In the genomic region with DNA sequence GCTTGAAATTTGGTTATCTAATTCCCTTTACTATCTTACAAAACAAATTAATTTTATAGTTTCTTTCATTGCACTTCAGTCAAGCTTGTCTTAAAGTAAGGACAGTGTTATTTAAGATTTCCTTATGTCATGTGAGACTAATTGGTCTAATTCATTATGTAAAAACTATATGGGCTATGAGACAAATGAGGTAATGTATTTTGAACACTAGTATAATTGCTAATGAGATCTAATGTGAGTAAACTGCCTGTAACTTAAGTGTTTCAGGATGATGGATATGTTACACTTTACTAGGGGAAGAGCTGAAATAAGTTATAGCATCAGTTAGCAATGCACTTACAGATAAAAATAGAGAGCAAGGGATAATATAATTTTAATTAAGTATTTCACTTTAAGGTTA, we compare ENCODE assay signal across 18 cellular contexts.
"Had no signal": no experiment of that assay in that cellular context is flagged by ENCODE, and none has a peak within 500 bp of the region (broad histone marks: within the 10 kb centered on the region; RNA-seq: fewer than 3 reads in every experiment).

No MANE protein-coding gene starts in this region.

- H3K27ac Mint-ChIP-seq: dendritic cell treated with granulocyte-macrophage colony-stimulating factor and Interleukin-4, amounts not matched to agents 40 ng/mL and 50 ng/mL, for 4 days; mesothelial cell of epicardium; naive thymus-derived CD8-positive, alpha-beta T cell had no signal

- DNase-seq: cortex of kidney; dorsolateral prefrontal cortex; effector CD4-positive, alpha-beta T cell; effector memory CD4-positive, alpha-beta T cell; foreskin keratinocyte; head of caudate nucleus; heart right ventricle; hippocampal formation; left cardiac atrium; left lung; left ventricle myocardium superior; lower lobe of right lung; mesenchymal stem cell; mucosa of descending colon; naive B cell; naive thymus-derived CD8-positive, alpha-beta T cell had no signal

- H3K27me3 Mint-ChIP-seq: dendritic cell treated with granulocyte-macrophage colony-stimulating factor and Interleukin-4, amounts not matched to agents 40 ng/mL and 50 ng/mL, for 4 days had no signal

- H3K4me1 Mint-ChIP-seq: naive B cell; naive thymus-derived CD8-positive, alpha-beta T cell had no signal

- H3K4me3 Mint-ChIP-seq: dendritic cell treated with granulocyte-macrophage colony-stimulating factor and Interleukin-4, amounts not matched to agents 40 ng/mL and 50 ng/mL, for 4 days; mesothelial cell of epicardium; naive B cell; naive thymus-derived CD8-positive, alpha-beta T cell had no signal

- H3K36me3 Mint-ChIP-seq: mesothelial cell of epicardium, naive B cell had no signal

- H3K9me3 Mint-ChIP-seq: dendritic cell treated with granulocyte-macrophage colony-stimulating factor and Interleukin-4, amounts not matched to agents 40 ng/mL and 50 ng/mL, for 4 days had no signal
